Comparison of ENCODE assay signal across 1 cellular context in genomic region chr2:157489981-157490380, GRCh38.
TF ChIP-seq lines count a peak whose summit lies in the region.

No MANE protein-coding gene starts in this region.

TF ChIP-seq in GM12878, 131 proteins besides CTCF, POLR2A, EP300 and RAD21:
- TF ChIP-seq NBN (IDR thresholded peaks at IDR 0.05) = no peak
- TF ChIP-seq CREB1 (IDR thresholded peaks at IDR 0.05; ENCODE audit: low read depth) = no peak
- no peak for TF ChIP-seq WRNIP1 (IDR thresholded peaks at IDR 0.05; ENCODE audit: borderline replicate concordance, low read depth, low read length)
- TF ChIP-seq, protein P1, sequence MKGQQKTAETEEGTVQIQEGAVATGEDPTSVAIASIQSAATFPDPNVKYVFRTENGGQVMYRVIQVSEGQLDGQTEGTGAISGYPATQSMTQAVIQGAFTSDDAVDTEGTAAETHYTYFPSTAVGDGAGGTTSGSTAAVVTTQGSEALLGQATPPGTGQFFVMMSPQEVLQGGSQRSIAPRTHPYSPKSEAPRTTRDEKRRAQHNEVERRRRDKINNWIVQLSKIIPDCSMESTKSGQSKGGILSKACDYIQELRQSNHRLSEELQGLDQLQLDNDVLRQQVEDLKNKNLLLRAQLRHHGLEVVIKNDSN (IDR thresholded peaks at IDR 0.05; ENCODE audit: borderline replicate concordance, extremely low read length, insufficient read depth, low read depth, low read length) = no peak
- TF ChIP-seq, protein P2, sequence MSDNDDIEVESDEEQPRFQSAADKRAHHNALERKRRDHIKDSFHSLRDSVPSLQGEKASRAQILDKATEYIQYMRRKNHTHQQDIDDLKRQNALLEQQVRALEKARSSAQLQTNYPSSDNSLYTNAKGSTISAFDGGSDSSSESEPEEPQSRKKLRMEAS (IDR thresholded peaks at IDR 0.05; ENCODE audit: low read depth, low read length) = no peak
- no peak for TF ChIP-seq IKZF2 (IDR thresholded peaks at IDR 0.05)
- TF ChIP-seq CBX5 (IDR thresholded peaks at IDR 0.05; ENCODE audit: low read depth) = no peak
- TF ChIP-seq, protein P3, sequence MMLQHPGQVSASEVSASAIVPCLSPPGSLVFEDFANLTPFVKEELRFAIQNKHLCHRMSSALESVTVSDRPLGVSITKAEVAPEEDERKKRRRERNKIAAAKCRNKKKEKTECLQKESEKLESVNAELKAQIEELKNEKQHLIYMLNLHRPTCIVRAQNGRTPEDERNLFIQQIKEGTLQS (IDR thresholded peaks at IDR 0.05; ENCODE audit: borderline replicate concordance, extremely low read depth, low read depth, low read length) = no peak
- no peak for TF ChIP-seq BHLHE40 (IDR thresholded peaks at IDR 0.05; ENCODE audit: borderline replicate concordance in 1 of 2, low read depth in 2 of 2, low read length in 1 of 2)
- TF ChIP-seq TCF7 (IDR thresholded peaks at IDR 0.05; ENCODE audit: borderline replicate concordance) = no peak
- TF ChIP-seq RB1 (IDR thresholded peaks at IDR 0.05; ENCODE audit: borderline replicate concordance) = no peak
- TF ChIP-seq, protein P4, sequence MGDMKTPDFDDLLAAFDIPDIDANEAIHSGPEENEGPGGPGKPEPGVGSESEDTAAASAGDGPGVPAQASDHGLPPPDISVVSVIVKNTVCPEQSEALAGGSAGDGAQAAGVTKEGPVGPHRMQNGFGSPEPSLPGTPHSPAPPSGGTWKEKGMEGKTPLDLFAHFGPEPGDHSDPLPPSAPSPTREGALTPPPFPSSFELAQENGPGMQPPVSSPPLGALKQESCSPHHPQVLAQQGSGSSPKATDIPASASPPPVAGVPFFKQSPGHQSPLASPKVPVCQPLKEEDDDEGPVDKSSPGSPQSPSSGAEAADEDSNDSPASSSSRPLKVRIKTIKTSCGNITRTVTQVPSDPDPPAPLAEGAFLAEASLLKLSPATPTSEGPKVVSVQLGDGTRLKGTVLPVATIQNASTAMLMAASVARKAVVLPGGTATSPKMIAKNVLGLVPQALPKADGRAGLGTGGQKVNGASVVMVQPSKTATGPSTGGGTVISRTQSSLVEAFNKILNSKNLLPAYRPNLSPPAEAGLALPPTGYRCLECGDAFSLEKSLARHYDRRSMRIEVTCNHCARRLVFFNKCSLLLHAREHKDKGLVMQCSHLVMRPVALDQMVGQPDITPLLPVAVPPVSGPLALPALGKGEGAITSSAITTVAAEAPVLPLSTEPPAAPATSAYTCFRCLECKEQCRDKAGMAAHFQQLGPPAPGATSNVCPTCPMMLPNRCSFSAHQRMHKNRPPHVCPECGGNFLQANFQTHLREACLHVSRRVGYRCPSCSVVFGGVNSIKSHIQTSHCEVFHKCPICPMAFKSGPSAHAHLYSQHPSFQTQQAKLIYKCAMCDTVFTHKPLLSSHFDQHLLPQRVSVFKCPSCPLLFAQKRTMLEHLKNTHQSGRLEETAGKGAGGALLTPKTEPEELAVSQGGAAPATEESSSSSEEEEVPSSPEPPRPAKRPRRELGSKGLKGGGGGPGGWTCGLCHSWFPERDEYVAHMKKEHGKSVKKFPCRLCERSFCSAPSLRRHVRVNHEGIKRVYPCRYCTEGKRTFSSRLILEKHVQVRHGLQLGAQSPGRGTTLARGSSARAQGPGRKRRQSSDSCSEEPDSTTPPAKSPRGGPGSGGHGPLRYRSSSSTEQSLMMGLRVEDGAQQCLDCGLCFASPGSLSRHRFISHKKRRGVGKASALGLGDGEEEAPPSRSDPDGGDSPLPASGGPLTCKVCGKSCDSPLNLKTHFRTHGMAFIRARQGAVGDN (IDR thresholded peaks at IDR 0.05) = no peak
- no peak for TF ChIP-seq SMARCA5 (IDR thresholded peaks at IDR 0.05)
- no peak for TF ChIP-seq DPF2 (IDR thresholded peaks at IDR 0.05)
- no peak for TF ChIP-seq MEF2B (IDR thresholded peaks at IDR 0.05; ENCODE audit: partially characterized antibody, poor library complexity, severe bottlenecking)
- TF ChIP-seq RELA (IDR thresholded peaks at IDR 0.05; ENCODE audit: borderline replicate concordance, partially characterized antibody) = no peak
- no peak for TF ChIP-seq FOXM1 (IDR thresholded peaks at IDR 0.05; ENCODE audit: low read depth, low read length)
- TF ChIP-seq LARP7 (IDR thresholded peaks at IDR 0.05) = no peak
- TF ChIP-seq ZBTB33 (IDR thresholded peaks at IDR 0.05) = no peak
- no peak for TF ChIP-seq MYC (IDR thresholded peaks at IDR 0.05; ENCODE audit: insufficient read depth, insufficient read length, insufficient replicate concordance, low read length, severe bottlenecking)
TF ChIP-seq in GM12878: peak in this region for 0.
